ENCODE assay signal across 8 cellular contexts in the genomic region with DNA sequence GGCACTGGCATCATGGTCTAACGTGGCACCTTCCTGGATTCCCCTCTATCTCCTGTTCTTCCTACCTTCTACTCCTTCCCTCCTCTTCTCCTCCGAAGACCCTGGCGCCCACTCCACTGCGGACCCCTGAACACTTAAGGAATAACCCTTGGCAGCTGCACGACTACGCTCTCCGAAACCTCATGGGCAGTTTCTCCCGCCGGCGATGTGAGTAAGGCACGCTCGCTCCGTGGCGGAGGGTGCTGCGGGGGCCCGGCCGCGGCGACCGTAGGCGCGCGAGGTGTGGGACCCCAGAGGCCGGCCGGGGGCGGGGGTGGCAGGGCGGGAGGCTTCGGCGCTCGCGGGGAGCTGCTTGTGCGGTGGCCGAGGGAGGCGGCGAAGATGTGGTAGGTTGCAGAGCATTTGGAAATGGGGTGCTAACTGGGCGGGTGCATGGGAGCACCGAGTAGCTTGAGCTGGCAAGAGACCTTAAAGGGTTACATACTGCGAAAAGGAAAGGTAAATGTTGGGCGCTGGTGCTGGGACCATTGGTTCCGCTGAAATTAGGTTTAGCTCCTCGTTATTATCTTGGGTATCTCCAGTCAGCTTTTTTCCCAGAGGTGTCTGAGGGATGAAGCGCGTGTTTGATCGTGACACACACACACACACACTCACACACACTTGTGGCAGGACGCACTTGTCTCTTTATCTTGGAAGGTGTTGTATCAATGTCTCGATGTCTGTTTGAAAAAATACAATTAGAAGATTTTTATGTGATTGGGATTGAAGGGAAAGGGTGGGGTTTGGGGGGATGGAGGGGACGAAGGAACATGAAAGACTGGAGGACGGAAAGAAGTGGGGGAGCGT. TPM values are rescaled to one million over a fixed set of nuclear protein-coding genes. Genes with fewer than 3 reads are reported as not detected.
DNase-seq lines count a peak whose midpoint lies in the region; ATAC-seq and TF ChIP-seq lines count a peak whose summit lies in the region.

No MANE protein-coding gene starts in this region.

- peak overlapping the region; percentile 96 for H3K4me2 ChIP-seq in trophoblast cell (ENCODE audit: low read length)

- H3K18ac ChIP-seq in trophoblast cell (ENCODE audit: low read length) = no peak overlapping the region

- no peaks in the 10 kb centered on the region for H3K4me1 Mint-ChIP-seq in stimulated activated effector memory CD8-positive, alpha-beta T cell treated with anti-CD3 and anti-CD28 coated beads, Interleukin-12 subunit alpha, Interleukin-12 subunit beta, amount 100 ng/mL, for 72 hours

- peak overlapping the region; percentile 35 for H2AFZ ChIP-seq in trophoblast cell (ENCODE audit: insufficient read depth, low read length, poor library complexity)

- H2BK5ac ChIP-seq in trophoblast cell (ENCODE audit: low read depth, low read length, poor library complexity) = no peak overlapping the region

- no peak overlapping the region for H3K27ac ChIP-seq in trophoblast cell (ENCODE audit: low read depth, low read length)

- peaks cover 2% of the 10 kb centered on the region for H3K9me3 ChIP-seq in trophoblast cell (ENCODE audit: insufficient read depth, low read depth, low read length)

- no peak overlapping the region for H2BK12ac ChIP-seq in trophoblast cell (ENCODE audit: low read length)

- no peak overlapping the region for H3K27ac Mint-ChIP-seq in stimulated activated effector memory CD8-positive, alpha-beta T cell treated with anti-CD3 and anti-CD28 coated beads, Interleukin-12 subunit alpha, Interleukin-12 subunit beta, amount 100 ng/mL, for 72 hours

- H2AK5ac ChIP-seq in trophoblast cell (ENCODE audit: low read length) = no peak overlapping the region

- no peak overlapping the region for H3K4ac ChIP-seq in trophoblast cell (ENCODE audit: low read depth, low read length)

- H4K91ac ChIP-seq in trophoblast cell (ENCODE audit: low read depth, low read length) = no peak overlapping the region

- H4K8ac ChIP-seq in trophoblast cell (ENCODE audit: low read depth, low read length) = no peak overlapping the region

- peaks cover 10 to 11% of the 10 kb centered on the region in 2 experiments for H3K4me1 ChIP-seq in trophoblast cell (ENCODE audit: control insufficient read depth in 1 of 2, insufficient read depth in 2 of 2, low read length in 2 of 2)

- H3K79me2 ChIP-seq in trophoblast cell (ENCODE audit: control insufficient read depth, insufficient read depth, low read length, poor library complexity) = no peaks in the 10 kb centered on the region

- H3K23ac ChIP-seq in trophoblast cell (ENCODE audit: low read length) = no peak overlapping the region

- H3K9me3 Mint-ChIP-seq in stimulated activated effector memory CD8-positive, alpha-beta T cell treated with anti-CD3 and anti-CD28 coated beads, Interleukin-12 subunit alpha, Interleukin-12 subunit beta, amount 100 ng/mL, for 72 hours = peaks cover 3% of the 10 kb centered on the region

- no peak for TF ChIP-seq CTCF in fibroblast of villous mesenchyme (IDR thresholded peaks at IDR 0.05; ENCODE audit: insufficient read depth, low read depth, low read length)

- H3K4me3 ChIP-seq in fibroblast of villous mesenchyme (ENCODE audit: low read depth, low read length) = peak overlapping the region; percentile 40
- peak overlapping the region; percentile 65 for H3K4me3 ChIP-seq in trophoblast cell (ENCODE audit: low read depth, low read length)

- intact Hi-C loops in left colon (cut with DNase I, micrococcal nuclease) = no loop called here

- H3K79me1 ChIP-seq in trophoblast cell (ENCODE audit: low read length) = no peaks in the 10 kb centered on the region

- H3K4me3 Mint-ChIP-seq in stimulated activated effector memory CD8-positive, alpha-beta T cell treated with anti-CD3 and anti-CD28 coated beads, Interleukin-12 subunit alpha, Interleukin-12 subunit beta, amount 100 ng/mL, for 72 hours = no peak overlapping the region

- H3K36me3 Mint-ChIP-seq in stimulated activated effector memory CD8-positive, alpha-beta T cell treated with anti-CD3 and anti-CD28 coated beads, Interleukin-12 subunit alpha, Interleukin-12 subunit beta, amount 100 ng/mL, for 72 hours = peaks cover 7% of the 10 kb centered on the region

- no peak for ATAC-seq in stimulated activated effector memory CD8-positive, alpha-beta T cell treated with anti-CD3 and anti-CD28 coated beads, Interleukin-12 subunit alpha, Interleukin-12 subunit beta, amount 100 ng/mL, for 72 hours
- ATAC-seq in HG03025 (IDR thresholded peaks at IDR 0.05; ENCODE audit: low FRiP score, unreplicated experiment) (no peak), left colon (no peak)

- no peak overlapping the region for H3K14ac ChIP-seq in trophoblast cell (ENCODE audit: low read length)

- H3K27me3 ChIP-seq in trophoblast cell (ENCODE audit: insufficient read depth, low read length) = peaks cover 26% of the 10 kb centered on the region

- no peak overlapping the region for H4K12ac ChIP-seq in trophoblast cell (ENCODE audit: low read depth, low read length)

- 100% methylated on average over 2 of the region's 49 CpGs for WGBS in trophoblast cell (ENCODE audit: extremely low coverage, insufficient coverage, insufficient read length)

- DNase-seq in D341Med (ENCODE audit: low spot score) (peak; percentile 41), NCI-H526 treated with DMSO at 0.1 percent for 48 hours (lab: John Stamatoyannopoulos, UW) (peak; percentile 44), fibroblast of villous mesenchyme (ENCODE audit: low read depth) (no peak), trophoblast cell (no peak), left colon (no peak), NOMO-1 (lab: John Stamatoyannopoulos, UW; ENCODE audit: unreplicated experiment in 2 of 2) (no peak)
- DNase-seq in stimulated activated effector memory CD8-positive, alpha-beta T cell treated with anti-CD3 and anti-CD28 coated beads, Interleukin-12 subunit alpha, Interleukin-12 subunit beta, amount 100 ng/mL, for 72 hours (ENCODE audit: low spot score in 2 of 2) = no peak

- H3K36me3 ChIP-seq in trophoblast cell (ENCODE audit: control insufficient read depth in 1 of 2, insufficient read depth in 2 of 2, low read length in 2 of 2) = no peaks in the 10 kb centered on the region

- no peak overlapping the region for H2BK120ac ChIP-seq in trophoblast cell (ENCODE audit: insufficient read depth, low read length, poor library complexity)

- H3K9ac ChIP-seq in trophoblast cell (ENCODE audit: low read length) = no peak overlapping the region

RNA-seq across cellular contexts. Expression of gene LRRC7, which starts 0.9 kb away (rescaled TPM):
- total RNA-seq in fibroblast of villous mesenchyme = 0.32 and 0.43 TPM in 2 replicates
- polyA plus RNA-seq in trophoblast cell (2013) = 0.01 TPM in 1 of 2 replicates, not detected in the other
- total RNA-seq in left colon = 1 to 10 TPM in 1 of 2 donors, under 1 TPM in 1; 0.12 to 1.0 TPM

Comparison
In these comparisons a context has a peak if more than half of its experiments do, and no peak if none do; other contexts are left out.
1. DNase-seq: peak in D341Med (single experiment) and NCI-H526 treated with DMSO at 0.1 percent for 48 hours (single experiment); none in fibroblast of villous mesenchyme (single experiment), trophoblast cell (0 of 2), stimulated activated effector memory CD8-positive, alpha-beta T cell treated with anti-CD3 and anti-CD28 coated beads, Interleukin-12 subunit alpha, Interleukin-12 subunit beta, amount 100 ng/mL, for 72 hours (0 of 2), left colon (0 of 2) and NOMO-1 (0 of 2).